In the genomic region with DNA sequence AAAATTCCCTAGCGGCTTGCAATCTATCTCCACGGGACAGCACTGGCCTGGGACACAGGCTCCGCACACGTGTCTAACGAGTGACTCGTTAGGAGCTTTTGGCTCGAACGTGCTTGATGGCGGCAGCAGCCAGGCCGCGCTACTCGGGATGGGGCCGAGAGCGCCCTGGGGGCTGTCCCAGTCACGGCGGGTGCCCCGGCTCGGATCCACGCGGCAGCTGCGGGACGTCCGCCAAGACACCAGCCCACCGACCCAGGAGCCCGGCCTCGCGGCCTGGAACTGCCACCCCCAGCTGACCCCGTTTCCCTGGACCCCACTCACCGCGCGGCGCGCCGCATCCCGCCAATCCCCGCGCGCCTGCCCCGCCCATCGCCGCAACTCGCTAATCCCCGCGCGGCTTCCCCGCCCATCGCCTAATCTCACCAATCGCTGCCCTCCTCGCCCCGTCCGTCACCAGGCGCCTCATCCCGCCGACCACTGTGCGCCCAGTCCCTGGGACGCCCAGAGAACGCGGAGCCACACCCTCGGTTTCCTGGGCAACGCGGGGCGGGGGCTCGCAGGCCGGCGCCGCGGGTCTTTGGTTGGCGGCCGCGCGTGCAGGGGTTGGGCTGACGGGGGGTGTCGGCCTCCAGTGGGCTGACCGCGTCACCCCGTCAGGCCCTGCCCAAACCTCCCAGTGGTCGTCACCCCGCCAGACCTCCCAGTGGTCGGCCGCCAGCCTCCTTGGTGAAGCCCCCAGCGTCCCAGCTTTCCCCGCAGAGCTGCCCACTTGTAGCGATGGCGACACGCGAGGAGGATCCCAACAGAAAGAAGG, we compare ENCODE assay signal across 8 cellular contexts. TPM values are rescaled to one million over a fixed set of nuclear protein-coding genes. Genes with fewer than 3 reads are reported as not detected.
DNase-seq lines count a peak whose midpoint lies in the region; ATAC-seq and TF ChIP-seq lines count a peak whose summit lies in the region.

Gene POLD2, minus strand, starts transcription at position 359 of the 814 bp plus-strand sequence. CDS start 1,495 bp downstream, outside the sequence.

- no peak for TF ChIP-seq CTCF in RWPE2 (IDR thresholded peaks at IDR 0.05; ENCODE audit: poor library complexity, severe bottlenecking)
- TF ChIP-seq CTCF in fibroblast of pulmonary artery (IDR thresholded peaks at IDR 0.05; ENCODE audit: low read length, missing control alignments), result no peak
- no peak for TF ChIP-seq CTCF in nephron (IDR thresholded peaks at IDR 0.05; ENCODE audit: unreplicated experiment in 3 of 3)

- peak within 1 kb of the TSS; percentile 86 to 96 (median 91) for H3K4me3 Mint-ChIP-seq in nephron
- peak within 1 kb of the TSS; percentile 90 for H3K4me3 Mint-ChIP-seq in stimulated activated naive CD8-positive, alpha-beta T cell treated with anti-CD3 and anti-CD28 coated beads, Interleukin-15, Interleukin-2, amounts not matched to agents 100 ng/mL and 50 ng/mL, for 24 hours

- no peaks in the 10 kb centered on the region for H3K9me3 ChIP-seq in RWPE2 (ENCODE audit: severe bottlenecking)

- DNase-seq in EL (peak; percentile 98), H4 (ENCODE audit: low spot score) (peak; percentile 99), LoVo (ENCODE audit: low spot score) (peak; percentile 100), RWPE2 (ENCODE audit: low spot score) (peak; percentile 98), fibroblast of pulmonary artery (ENCODE audit: low read depth) (peak; percentile 95)
- DNase-seq in activated effector memory CD4-positive, alpha-beta T cell treated with Interleukin-2 at 50 U/mL for 16 hours, result peak; percentile 96

- H3K27me3 Mint-ChIP-seq in nephron (ENCODE audit: low read depth), result peaks cover 7% of the 10 kb centered on the region
- H3K27me3 Mint-ChIP-seq in stimulated activated naive CD8-positive, alpha-beta T cell treated with anti-CD3 and anti-CD28 coated beads, Interleukin-15, Interleukin-2, amounts not matched to agents 100 ng/mL and 50 ng/mL, for 24 hours, result no peaks in the 10 kb centered on the region

- peak within 1 kb of the TSS; percentile 89 for H3K4me3 ChIP-seq in RWPE2 (ENCODE audit: severe bottlenecking)
- H3K4me3 ChIP-seq in fibroblast of pulmonary artery (replicated peaks; ENCODE audit: low read depth, low read length), result peak within 1 kb of the TSS; percentile 73

- peaks cover 26% of the 10 kb centered on the region for H3K4me1 Mint-ChIP-seq in nephron
- H3K4me1 Mint-ChIP-seq in stimulated activated naive CD8-positive, alpha-beta T cell treated with anti-CD3 and anti-CD28 coated beads, Interleukin-15, Interleukin-2, amounts not matched to agents 100 ng/mL and 50 ng/mL, for 24 hours (ENCODE audit: low read depth), result peaks cover 44% of the 10 kb centered on the region

- H3K27ac Mint-ChIP-seq in nephron, result peak within 1 kb of the TSS; percentile 69 to 95 (median 86)
- peak within 1 kb of the TSS; percentile 84 for H3K27ac Mint-ChIP-seq in stimulated activated naive CD8-positive, alpha-beta T cell treated with anti-CD3 and anti-CD28 coated beads, Interleukin-15, Interleukin-2, amounts not matched to agents 100 ng/mL and 50 ng/mL, for 24 hours

- H3K4me1 ChIP-seq in RWPE2 (ENCODE audit: insufficient read depth, poor library complexity, severe bottlenecking), result peaks cover 6% of the 10 kb centered on the region

- H3K9me3 Mint-ChIP-seq in nephron, result peaks cover 14% of the 10 kb centered on the region
- H3K9me3 Mint-ChIP-seq in stimulated activated naive CD8-positive, alpha-beta T cell treated with anti-CD3 and anti-CD28 coated beads, Interleukin-15, Interleukin-2, amounts not matched to agents 100 ng/mL and 50 ng/mL, for 24 hours, result no peaks in the 10 kb centered on the region

- peak; percentile 98 for ATAC-seq in RWPE2 (ENCODE audit: low read depth)

- no peaks in the 10 kb centered on the region for H3K27me3 ChIP-seq in RWPE2 (ENCODE audit: insufficient read depth, poor library complexity, severe bottlenecking)

- H3K27ac ChIP-seq in RWPE2 (ENCODE audit: poor library complexity, severe bottlenecking), result peak within 1 kb of the TSS; percentile 44

- peaks cover 27% of the 10 kb centered on the region for H3K36me3 Mint-ChIP-seq in nephron (ENCODE audit: low read depth)
- H3K36me3 Mint-ChIP-seq in stimulated activated naive CD8-positive, alpha-beta T cell treated with anti-CD3 and anti-CD28 coated beads, Interleukin-15, Interleukin-2, amounts not matched to agents 100 ng/mL and 50 ng/mL, for 24 hours (ENCODE audit: low read depth), result peaks cover 41% of the 10 kb centered on the region

- H3K36me3 ChIP-seq in RWPE2 (ENCODE audit: low read depth), result peaks cover 39% of the 10 kb centered on the region

RNA-seq across cellular contexts. Expression of gene POLD2, which starts in this region (rescaled TPM):
- 185 and 198 TPM in 2 replicates for total RNA-seq in H4 (2014; rRNA removed; shearing (Covaris generic))

Comparison
In these comparisons a context has a peak if more than half of its experiments do, and no peak if none do; other contexts are left out.
1. Peak in every context shown above with its lines: DNase-seq, ATAC-seq, H3K4me3 ChIP-seq and H3K27ac ChIP-seq.